Comparison of ENCODE assay signal across 15 cellular contexts in genomic region chr3:73498764-73499622, GRCh38.
DNase-seq lines count a peak whose midpoint lies in the region; ATAC-seq lines count a peak whose summit lies in the region.
"Had no signal": no experiment of that assay in that cellular context is flagged by ENCODE, and none has a peak within 500 bp of the region (broad histone marks: within the 10 kb centered on the region; RNA-seq: fewer than 3 reads in every experiment).

No MANE protein-coding gene starts in this region.

- no peaks in the 10 kb centered on the region for H3K9me3 ChIP-seq in right cardiac atrium (ENCODE audit: control insufficient read depth, low read length)
- H3K9me3 ChIP-seq: sigmoid colon, transverse colon had no signal

- peak; percentile 37 for DNase-seq in activated CD4-positive, alpha-beta T cell treated with anti-CD3 and anti-CD28 coated beads for 36 hours
- no peak for DNase-seq in activated CD4-positive, alpha-beta T cell treated with anti-CD3 and anti-CD28 coated beads for 1 hour
- DNase-seq in HT1080 (ENCODE audit: low read depth) = peak; percentile 26
- DNase-seq in right cardiac atrium = no peak
- no peak for DNase-seq in mesendoderm
- DNase-seq in activated CD4-positive, CD25-positive, alpha-beta regulatory T cell treated with anti-CD3 and anti-CD28 coated beads, Interleukin-2, amount 50 U/mL, for 72 hours = no peak
- no peak for DNase-seq in NCI-H2107 treated with DMSO at 0.1 percent for 48 hours (lab: John Stamatoyannopoulos, UW; ENCODE audit: unreplicated experiment)
- DNase-seq: activated T-cell treated with anti-CD3 and anti-CD28 coated beads for 4 hours; COR-L47; effector memory CD8-positive, alpha-beta T cell; glutamatergic neuron; RPMI8226; sigmoid colon; transverse colon had no signal

- H3K4me1 Mint-ChIP-seq in activated CD4-positive, alpha-beta T cell treated with anti-CD3 and anti-CD28 coated beads for 36 hours = no peaks in the 10 kb centered on the region

- H3K27me3 Mint-ChIP-seq in activated CD4-positive, alpha-beta T cell treated with anti-CD3 and anti-CD28 coated beads for 36 hours = peaks cover 24% of the 10 kb centered on the region

- H3K9me3 Mint-ChIP-seq in activated CD4-positive, alpha-beta T cell treated with anti-CD3 and anti-CD28 coated beads for 36 hours (ENCODE audit: low read depth) = no peaks in the 10 kb centered on the region

- H3K9ac ChIP-seq in mesendoderm (ENCODE audit: low read length) = no peak overlapping the region

- no peak overlapping the region for H2BK120ac ChIP-seq in mesendoderm (ENCODE audit: low read depth, low read length)

- no peak overlapping the region for H3K4ac ChIP-seq in mesendoderm (ENCODE audit: low read depth, low read length)

- H3K79me2 ChIP-seq in mesendoderm (ENCODE audit: control insufficient read depth, insufficient read depth, low read length) = no peaks in the 10 kb centered on the region

- no peak overlapping the region for H3K27ac Mint-ChIP-seq in activated CD4-positive, alpha-beta T cell treated with anti-CD3 and anti-CD28 coated beads for 36 hours
- H3K27ac Mint-ChIP-seq: effector memory CD8-positive, alpha-beta T cell had no signal

- no peak overlapping the region for H3K4me3 ChIP-seq in right cardiac atrium (ENCODE audit: low read length)
- no peak overlapping the region for H3K4me3 ChIP-seq in mesendoderm (ENCODE audit: low read length)
- H3K4me3 ChIP-seq: sigmoid colon, transverse colon had no signal

- no peak overlapping the region for H2AK5ac ChIP-seq in mesendoderm (ENCODE audit: low read length)

- peak; percentile 42 for ATAC-seq in activated CD4-positive, alpha-beta T cell treated with anti-CD3 and anti-CD28 coated beads for 36 hours
- ATAC-seq in GM21526 (IDR thresholded peaks at IDR 0.05; ENCODE audit: low FRiP score, unreplicated experiment) (peak; percentile 45), right cardiac atrium (peak; percentile 33 to 43)
- ATAC-seq: effector memory CD8-positive, alpha-beta T cell had no signal

- no peak overlapping the region for H2BK5ac ChIP-seq in mesendoderm (ENCODE audit: low read length)

- H3K4me1 ChIP-seq in right cardiac atrium (ENCODE audit: control insufficient read depth, insufficient read depth, low read length) (peaks cover 2% of the 10 kb centered on the region), mesendoderm (ENCODE audit: control insufficient read depth, low read depth, low read length) (peaks cover 2% of the 10 kb centered on the region)

- POLR2A ChIA-PET in activated CD4-positive, alpha-beta T cell treated with anti-CD3 and anti-CD28 coated beads for 36 hours (lab: Charles Lee) = no interaction called here

- H3K79me1 ChIP-seq in mesendoderm (ENCODE audit: low read length) = no peaks in the 10 kb centered on the region

- no peaks in the 10 kb centered on the region for H3K36me3 ChIP-seq in mesendoderm (ENCODE audit: control insufficient read depth, insufficient read depth, low read length)
- H3K36me3 ChIP-seq: sigmoid colon, transverse colon had no signal

- CTCF ChIA-PET in activated CD4-positive, alpha-beta T cell treated with anti-CD3 and anti-CD28 coated beads for 36 hours (lab: Charles Lee) = interaction anchor here (1.8 kb wide), 1 partner anchor 8 kb away, joined by 5 read pairs; no protein-coding TSS in a partner anchor

- H4K5ac ChIP-seq in mesendoderm (ENCODE audit: low read length) = no peak overlapping the region

- WGBS in right cardiac atrium = 79% methylated on average over 23 of the region's 23 CpGs
- WGBS in mesendoderm (ENCODE audit: extremely low coverage, insufficient coverage, low lambda C conversion rate) = no CpG with 5 or more reads among the region's 23 CpGs

- H3K27ac ChIP-seq in right cardiac atrium (ENCODE audit: low read length) (peak overlapping the region; percentile 6), mesendoderm (ENCODE audit: low read depth, low read length) (no peak overlapping the region)
- H3K27ac ChIP-seq: transverse colon had no signal

- H3K36me3 Mint-ChIP-seq in activated CD4-positive, alpha-beta T cell treated with anti-CD3 and anti-CD28 coated beads for 36 hours (ENCODE audit: low read depth) = no peaks in the 10 kb centered on the region

- intact Hi-C loops in activated CD4-positive, alpha-beta T cell treated with anti-CD3 and anti-CD28 coated beads for 36 hours (cut with DNase I, micrococcal nuclease) = no loop called here
- intact Hi-C loops in right cardiac atrium (cut with DNase I) = loop anchor here in 1 of 4 donors (2.0 kb wide), 1 partner anchor 398 kb away; no protein-coding TSS in a partner anchor

- no peak overlapping the region for H3K4me2 ChIP-seq in mesendoderm (ENCODE audit: low read length)

- H3K56ac ChIP-seq in mesendoderm (ENCODE audit: low read length) = no peak overlapping the region

- H3K4me3 Mint-ChIP-seq in activated CD4-positive, alpha-beta T cell treated with anti-CD3 and anti-CD28 coated beads for 36 hours = no peak overlapping the region
- H3K4me3 Mint-ChIP-seq: effector memory CD8-positive, alpha-beta T cell had no signal

- no peaks in the 10 kb centered on the region for H3K27me3 ChIP-seq in right cardiac atrium (ENCODE audit: control insufficient read depth, insufficient read depth)
- H3K27me3 ChIP-seq in mesendoderm (ENCODE audit: insufficient read depth, low read length, poor library complexity) = no peaks in the 10 kb centered on the region
- H3K27me3 ChIP-seq: sigmoid colon, transverse colon had no signal

- no peak overlapping the region for H2BK15ac ChIP-seq in mesendoderm (replicated peaks; ENCODE audit: low read depth)

- H4K8ac ChIP-seq in mesendoderm (ENCODE audit: low read depth, low read length) = no peak overlapping the region

- H3K18ac ChIP-seq in mesendoderm (ENCODE audit: low read length) = no peak overlapping the region

- no peak overlapping the region for H3K23ac ChIP-seq in mesendoderm (ENCODE audit: low read length)

Comparison
In these comparisons a context has a peak if more than half of its experiments do, and no peak if none do; other contexts are left out.
1. DNase-seq: peak in activated CD4-positive, alpha-beta T cell treated with anti-CD3 and anti-CD28 coated beads for 36 hours (single experiment) and HT1080 (single experiment); none in activated CD4-positive, alpha-beta T cell treated with anti-CD3 and anti-CD28 coated beads for 1 hour (single experiment), right cardiac atrium (0 of 3), mesendoderm (single experiment), activated CD4-positive, CD25-positive, alpha-beta regulatory T cell treated with anti-CD3 and anti-CD28 coated beads, Interleukin-2, amount 50 U/mL, for 72 hours (single experiment) and NCI-H2107 treated with DMSO at 0.1 percent for 48 hours (single experiment).
2. Peak in every context shown above with its lines, with median percentiles within 50 percentile points of each other: ATAC-seq.